Comparison of ENCODE assay signal across 1 cellular context in the genomic region with DNA sequence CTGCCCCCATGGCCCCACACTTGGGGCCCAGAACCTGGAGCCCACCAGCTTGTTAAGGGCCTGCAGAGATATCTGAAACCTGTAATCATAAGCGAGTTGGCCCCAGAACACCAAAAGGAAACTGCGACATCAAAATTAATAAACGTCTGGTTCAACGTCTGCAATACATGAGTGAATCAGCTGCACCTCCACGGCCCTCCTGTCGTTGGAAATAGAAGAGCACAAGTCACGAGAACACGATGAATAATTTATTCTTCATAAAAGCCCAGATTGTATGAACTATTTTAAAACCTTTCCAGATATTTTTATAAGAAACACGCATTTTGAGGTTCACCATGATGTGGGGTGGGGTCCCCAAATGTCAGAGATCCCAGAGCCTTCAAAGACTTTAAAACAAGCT.
TF ChIP-seq lines count a peak whose summit lies in the region.

No MANE protein-coding gene starts in this region.

TF ChIP-seq in GM23338, 12 proteins besides CTCF, POLR2A, EP300 and RAD21 (continued from another document):
- TF ChIP-seq, protein P1, sequence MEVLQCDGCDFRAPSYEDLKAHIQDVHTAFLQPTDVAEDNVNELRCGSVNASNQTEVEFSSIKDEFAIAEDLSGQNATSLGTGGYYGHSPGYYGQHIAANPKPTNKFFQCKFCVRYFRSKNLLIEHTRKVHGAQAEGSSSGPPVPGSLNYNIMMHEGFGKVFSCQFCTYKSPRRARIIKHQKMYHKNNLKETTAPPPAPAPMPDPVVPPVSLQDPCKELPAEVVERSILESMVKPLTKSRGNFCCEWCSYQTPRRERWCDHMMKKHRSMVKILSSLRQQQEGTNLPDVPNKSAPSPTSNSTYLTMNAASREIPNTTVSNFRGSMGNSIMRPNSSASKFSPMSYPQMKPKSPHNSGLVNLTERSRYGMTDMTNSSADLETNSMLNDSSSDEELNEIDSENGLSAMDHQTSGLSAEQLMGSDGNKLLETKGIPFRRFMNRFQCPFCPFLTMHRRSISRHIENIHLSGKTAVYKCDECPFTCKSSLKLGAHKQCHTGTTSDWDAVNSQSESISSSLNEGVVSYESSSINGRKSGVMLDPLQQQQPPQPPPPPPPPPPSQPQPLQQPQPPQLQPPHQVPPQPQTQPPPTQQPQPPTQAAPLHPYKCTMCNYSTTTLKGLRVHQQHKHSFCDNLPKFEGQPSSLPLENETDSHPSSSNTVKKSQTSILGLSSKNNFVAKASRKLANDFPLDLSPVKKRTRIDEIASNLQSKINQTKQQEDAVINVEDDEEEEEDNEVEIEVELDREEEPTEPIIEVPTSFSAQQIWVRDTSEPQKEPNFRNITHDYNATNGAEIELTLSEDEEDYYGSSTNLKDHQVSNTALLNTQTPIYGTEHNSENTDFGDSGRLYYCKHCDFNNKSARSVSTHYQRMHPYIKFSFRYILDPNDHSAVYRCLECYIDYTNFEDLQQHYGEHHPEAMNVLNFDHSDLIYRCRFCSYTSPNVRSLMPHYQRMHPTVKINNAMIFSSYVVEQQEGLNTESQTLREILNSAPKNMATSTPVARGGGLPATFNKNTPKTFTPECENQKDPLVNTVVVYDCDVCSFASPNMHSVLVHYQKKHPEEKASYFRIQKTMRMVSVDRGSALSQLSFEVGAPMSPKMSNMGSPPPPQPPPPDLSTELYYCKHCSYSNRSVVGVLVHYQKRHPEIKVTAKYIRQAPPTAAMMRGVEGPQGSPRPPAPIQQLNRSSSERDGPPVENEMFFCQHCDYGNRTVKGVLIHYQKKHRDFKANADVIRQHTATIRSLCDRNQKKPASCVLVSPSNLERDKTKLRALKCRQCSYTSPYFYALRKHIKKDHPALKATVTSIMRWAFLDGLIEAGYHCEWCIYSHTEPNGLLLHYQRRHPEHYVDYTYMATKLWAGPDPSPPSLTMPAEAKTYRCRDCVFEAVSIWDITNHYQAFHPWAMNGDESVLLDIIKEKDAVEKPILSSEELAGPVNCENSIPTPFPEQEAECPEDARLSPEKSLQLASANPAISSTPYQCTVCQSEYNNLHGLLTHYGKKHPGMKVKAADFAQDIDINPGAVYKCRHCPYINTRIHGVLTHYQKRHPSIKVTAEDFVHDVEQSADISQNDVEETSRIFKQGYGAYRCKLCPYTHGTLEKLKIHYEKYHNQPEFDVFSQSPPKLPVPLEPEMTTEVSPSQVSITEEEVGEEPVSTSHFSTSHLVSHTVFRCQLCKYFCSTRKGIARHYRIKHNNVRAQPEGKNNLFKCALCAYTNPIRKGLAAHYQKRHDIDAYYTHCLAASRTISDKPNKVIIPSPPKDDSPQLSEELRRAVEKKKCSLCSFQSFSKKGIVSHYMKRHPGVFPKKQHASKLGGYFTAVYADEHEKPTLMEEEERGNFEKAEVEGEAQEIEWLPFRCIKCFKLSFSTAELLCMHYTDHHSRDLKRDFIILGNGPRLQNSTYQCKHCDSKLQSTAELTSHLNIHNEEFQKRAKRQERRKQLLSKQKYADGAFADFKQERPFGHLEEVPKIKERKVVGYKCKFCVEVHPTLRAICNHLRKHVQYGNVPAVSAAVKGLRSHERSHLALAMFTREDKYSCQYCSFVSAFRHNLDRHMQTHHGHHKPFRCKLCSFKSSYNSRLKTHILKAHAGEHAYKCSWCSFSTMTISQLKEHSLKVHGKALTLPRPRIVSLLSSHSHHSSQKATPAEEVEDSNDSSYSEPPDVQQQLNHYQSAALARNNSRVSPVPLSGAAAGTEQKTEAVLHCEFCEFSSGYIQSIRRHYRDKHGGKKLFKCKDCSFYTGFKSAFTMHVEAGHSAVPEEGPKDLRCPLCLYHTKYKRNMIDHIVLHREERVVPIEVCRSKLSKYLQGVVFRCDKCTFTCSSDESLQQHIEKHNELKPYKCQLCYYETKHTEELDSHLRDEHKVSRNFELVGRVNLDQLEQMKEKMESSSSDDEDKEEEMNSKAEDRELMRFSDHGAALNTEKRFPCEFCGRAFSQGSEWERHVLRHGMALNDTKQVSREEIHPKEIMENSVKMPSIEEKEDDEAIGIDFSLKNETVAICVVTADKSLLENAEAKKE (CRISPR knock-in tag; IDR thresholded peaks at IDR 0.05) = no peak
